ENCODE assay signal across 1 cellular context in genomic region chr3:149009732-149010131, GRCh38.
TF ChIP-seq lines count a peak whose summit lies in the region.

No MANE protein-coding gene starts in this region.

TF ChIP-seq in WTC11, 78 proteins besides CTCF, POLR2A, EP300 and RAD21 (continued from another document):
- TF ChIP-seq PREB (CRISPR knock-in tag; IDR thresholded peaks at IDR 0.05; ENCODE audit: borderline replicate concordance) (no peak), HMGXB4 (CRISPR knock-in tag; IDR thresholded peaks at IDR 0.05) (no peak), SMAD3 (CRISPR knock-in tag; IDR thresholded peaks at IDR 0.05; ENCODE audit: borderline replicate concordance) (no peak)
TF ChIP-seq in WTC11: peak in this region for 0.
